15 cellular contexts compared by ENCODE assay signal in the genomic region with DNA sequence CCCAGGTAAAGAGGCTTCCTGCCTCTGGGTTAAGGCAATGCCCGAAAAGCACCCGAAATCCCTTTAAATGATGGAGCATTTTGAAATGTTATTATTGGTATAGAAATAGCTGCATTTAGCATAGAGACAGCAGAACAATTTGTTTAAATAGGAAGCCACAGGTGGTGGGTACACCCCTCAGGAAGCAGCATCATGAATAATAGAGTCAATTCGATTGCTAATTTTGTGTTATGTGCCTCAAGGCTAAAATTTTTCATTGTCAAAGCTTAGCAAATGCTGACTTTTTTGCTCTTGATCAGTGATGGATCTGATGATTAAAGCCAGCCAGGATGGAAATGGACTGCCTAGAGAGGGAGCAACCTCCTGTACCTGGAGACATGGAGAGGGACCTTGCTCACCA. TPM values are rescaled to one million over a fixed set of nuclear protein-coding genes. Genes with fewer than 3 reads are reported as not detected.
DNase-seq lines count a peak whose midpoint lies in the region; ATAC-seq and TF ChIP-seq lines count a peak whose summit lies in the region.
"Had no signal": no experiment of that assay in that cellular context is flagged by ENCODE, and none has a peak within 500 bp of the region (broad histone marks: within the 10 kb centered on the region; RNA-seq: fewer than 3 reads in every experiment).

No MANE protein-coding gene starts in this region.

- no peak overlapping the region for H3K27ac Mint-ChIP-seq in GM23338
- no peak overlapping the region for H3K27ac Mint-ChIP-seq in WTC11

- peaks cover 29% of the 10 kb centered on the region for H3K27me3 Mint-ChIP-seq in GM23338 (ENCODE audit: insufficient read depth, low read depth, poor library complexity)
- no peaks in the 10 kb centered on the region; the same call in 1 of the 2 replicates for H3K27me3 Mint-ChIP-seq in WTC11 (ENCODE audit: low read depth)

- CTCF ChIA-PET in WTC11 (lab: Charles Lee), result interaction anchor here (0.9 to 2.5 kb wide), 9 partner anchors 10 to 71 kb away, joined by 3 to 18 read pairs (median 4); no protein-coding TSS in a partner anchor

- H3K4me1 Mint-ChIP-seq in GM23338 (peaks cover 50% of the 10 kb centered on the region), WTC11 (peaks cover 60% of the 10 kb centered on the region)

- ATAC-seq in GM23338, result no peak
- ATAC-seq in WTC11, result no peak
- no peak for ATAC-seq in HG03521 (IDR thresholded peaks at IDR 0.05; ENCODE audit: unreplicated experiment)
- ATAC-seq in foreskin keratinocyte, result no peak
- ATAC-seq: K562 had no signal

- no peak overlapping the region for H2AFZ ChIP-seq in GM23338
- H2AFZ ChIP-seq in parathyroid adenoma, result peak overlapping the region; percentile 36

- H3K4me3 ChIP-seq in GM23338 (peak overlapping the region; percentile 29; the same call in 1 of the 2 replicates), parathyroid adenoma (ENCODE audit: low read depth, low read length) (no peak overlapping the region)
- H3K4me3 ChIP-seq: K562, SJSA1 had no signal

- peaks cover 6% of the 10 kb centered on the region for H3K79me2 ChIP-seq in GM23338 (replicated peaks; ENCODE audit: insufficient read depth)
- peaks cover 1% of the 10 kb centered on the region for H3K79me2 ChIP-seq in parathyroid adenoma

- H3K36me3 Mint-ChIP-seq in GM23338 (ENCODE audit: low read depth) (no peaks in the 10 kb centered on the region), WTC11 (no peaks in the 10 kb centered on the region)

- H4K20me1 ChIP-seq in GM23338 (replicated peaks; ENCODE audit: insufficient read depth), result no peaks in the 10 kb centered on the region

- H3K9ac ChIP-seq in parathyroid adenoma, result no peak overlapping the region

- H3K9me3 Mint-ChIP-seq in GM23338 (no peaks in the 10 kb centered on the region), WTC11 (no peaks in the 10 kb centered on the region)

- H3K4me2 ChIP-seq in GM23338 (peak overlapping the region; percentile 58), parathyroid adenoma (ENCODE audit: low read length) (no peak overlapping the region)

- DNase-seq in GM23338 (ENCODE audit: low spot score) (no peak), NCI-H69 (lab: John Stamatoyannopoulos, UW) (peak; percentile 89), WTC11 (ENCODE audit: low spot score) (no peak), A172 (ENCODE audit: low spot score) (no peak), glomerular visceral epithelial cell (ENCODE audit: extremely low spot score) (no peak), foreskin keratinocyte (no peak)
- DNase-seq: Caco-2, HCEC 1CT, NCI-H1694 treated with DMSO at 0.1 percent for 48 hours, NCI-H446 treated with DMSO at 0.1 percent for 48 hours, RPMI8226 had no signal

- H3K4me3 Mint-ChIP-seq in GM23338 (no peak overlapping the region), WTC11 (peak overlapping the region; percentile 23; the same call in 1 of the 2 replicates)

- H3K36me3 ChIP-seq in GM23338 (ENCODE audit: insufficient read depth), result no peaks in the 10 kb centered on the region
- H3K36me3 ChIP-seq in parathyroid adenoma (ENCODE audit: control insufficient read depth, insufficient read depth, low read length), result no peaks in the 10 kb centered on the region
- H3K36me3 ChIP-seq: SJSA1 had no signal

- H3K27me3 ChIP-seq in GM23338 (ENCODE audit: insufficient read depth) (no peaks in the 10 kb centered on the region), parathyroid adenoma (ENCODE audit: control insufficient read depth, insufficient read depth, low read length) (no peaks in the 10 kb centered on the region), foreskin keratinocyte (no peaks in the 10 kb centered on the region)
- H3K27me3 ChIP-seq: SJSA1 had no signal

- no peaks in the 10 kb centered on the region for H3K9me2 ChIP-seq in GM23338 (ENCODE audit: insufficient read depth)

- POLR2A ChIA-PET in WTC11 (lab: Charles Lee), result interaction anchor here (0.6 to 1.2 kb wide), 3 partner anchors 9 to 98 kb away, joined by 3 to 6 read pairs (median 4); no protein-coding TSS in a partner anchor

- H3K4me1 ChIP-seq in GM23338 (ENCODE audit: insufficient read depth) (peaks cover 53% of the 10 kb centered on the region), parathyroid adenoma (peaks cover 30% of the 10 kb centered on the region), foreskin keratinocyte (peaks cover 37% of the 10 kb centered on the region)

- H3F3A ChIP-seq in GM23338 (replicated peaks; ENCODE audit: low read depth), result no peaks in the 10 kb centered on the region

- TF ChIP-seq CTCF in GM23338 (conservative IDR thresholded peaks at IDR 0.05; ENCODE audit: low read depth in 2 of 2) (no peak), WTC11 (IDR thresholded peaks at IDR 0.05) (no peak), parathyroid adenoma (IDR thresholded peaks at IDR 0.05) (no peak), foreskin keratinocyte (conservative IDR thresholded peaks at IDR 0.05) (no peak)

- H3K9me3 ChIP-seq in parathyroid adenoma (ENCODE audit: control insufficient read depth, low read length), result no peaks in the 10 kb centered on the region
- H3K9me3 ChIP-seq: Caco-2, SJSA1 had no signal

- H3K27ac ChIP-seq in GM23338 (ENCODE audit: low read depth) (no peak overlapping the region), parathyroid adenoma (no peak overlapping the region), foreskin keratinocyte (no peak overlapping the region)
- H3K27ac ChIP-seq: SJSA1 had no signal

TF ChIP-seq in WTC11, 78 proteins besides CTCF, POLR2A, EP300 and RAD21 (continues in another document):
- TF ChIP-seq, protein P1, sequence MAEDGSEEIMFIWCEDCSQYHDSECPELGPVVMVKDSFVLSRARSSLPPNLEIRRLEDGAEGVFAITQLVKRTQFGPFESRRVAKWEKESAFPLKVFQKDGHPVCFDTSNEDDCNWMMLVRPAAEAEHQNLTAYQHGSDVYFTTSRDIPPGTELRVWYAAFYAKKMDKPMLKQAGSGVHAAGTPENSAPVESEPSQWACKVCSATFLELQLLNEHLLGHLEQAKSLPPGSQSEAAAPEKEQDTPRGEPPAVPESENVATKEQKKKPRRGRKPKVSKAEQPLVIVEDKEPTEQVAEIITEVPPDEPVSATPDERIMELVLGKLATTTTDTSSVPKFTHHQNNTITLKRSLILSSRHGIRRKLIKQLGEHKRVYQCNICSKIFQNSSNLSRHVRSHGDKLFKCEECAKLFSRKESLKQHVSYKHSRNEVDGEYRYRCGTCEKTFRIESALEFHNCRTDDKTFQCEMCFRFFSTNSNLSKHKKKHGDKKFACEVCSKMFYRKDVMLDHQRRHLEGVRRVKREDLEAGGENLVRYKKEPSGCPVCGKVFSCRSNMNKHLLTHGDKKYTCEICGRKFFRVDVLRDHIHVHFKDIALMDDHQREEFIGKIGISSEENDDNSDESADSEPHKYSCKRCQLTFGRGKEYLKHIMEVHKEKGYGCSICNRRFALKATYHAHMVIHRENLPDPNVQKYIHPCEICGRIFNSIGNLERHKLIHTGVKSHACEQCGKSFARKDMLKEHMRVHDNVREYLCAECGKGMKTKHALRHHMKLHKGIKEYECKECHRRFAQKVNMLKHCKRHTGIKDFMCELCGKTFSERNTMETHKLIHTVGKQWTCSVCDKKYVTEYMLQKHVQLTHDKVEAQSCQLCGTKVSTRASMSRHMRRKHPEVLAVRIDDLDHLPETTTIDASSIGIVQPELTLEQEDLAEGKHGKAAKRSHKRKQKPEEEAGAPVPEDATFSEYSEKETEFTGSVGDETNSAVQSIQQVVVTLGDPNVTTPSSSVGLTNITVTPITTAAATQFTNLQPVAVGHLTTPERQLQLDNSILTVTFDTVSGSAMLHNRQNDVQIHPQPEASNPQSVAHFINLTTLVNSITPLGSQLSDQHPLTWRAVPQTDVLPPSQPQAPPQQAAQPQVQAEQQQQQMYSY (CRISPR knock-in tag; IDR thresholded peaks at IDR 0.05), result no peak
- TF ChIP-seq KAT7 (CRISPR knock-in tag; IDR thresholded peaks at IDR 0.05; ENCODE audit: borderline replicate concordance), result no peak
- TF ChIP-seq, protein P2, sequence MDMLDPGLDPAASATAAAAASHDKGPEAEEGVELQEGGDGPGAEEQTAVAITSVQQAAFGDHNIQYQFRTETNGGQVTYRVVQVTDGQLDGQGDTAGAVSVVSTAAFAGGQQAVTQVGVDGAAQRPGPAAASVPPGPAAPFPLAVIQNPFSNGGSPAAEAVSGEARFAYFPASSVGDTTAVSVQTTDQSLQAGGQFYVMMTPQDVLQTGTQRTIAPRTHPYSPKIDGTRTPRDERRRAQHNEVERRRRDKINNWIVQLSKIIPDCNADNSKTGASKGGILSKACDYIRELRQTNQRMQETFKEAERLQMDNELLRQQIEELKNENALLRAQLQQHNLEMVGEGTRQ (CRISPR knock-in tag; IDR thresholded peaks at IDR 0.05), result no peak
- no peak for TF ChIP-seq RELA (CRISPR knock-in tag; IDR thresholded peaks at IDR 0.05; ENCODE audit: borderline replicate concordance)
- no peak for TF ChIP-seq ZNF317 (CRISPR knock-in tag; IDR thresholded peaks at IDR 0.05; ENCODE audit: borderline replicate concordance, low read depth)
- TF ChIP-seq, protein P3, sequence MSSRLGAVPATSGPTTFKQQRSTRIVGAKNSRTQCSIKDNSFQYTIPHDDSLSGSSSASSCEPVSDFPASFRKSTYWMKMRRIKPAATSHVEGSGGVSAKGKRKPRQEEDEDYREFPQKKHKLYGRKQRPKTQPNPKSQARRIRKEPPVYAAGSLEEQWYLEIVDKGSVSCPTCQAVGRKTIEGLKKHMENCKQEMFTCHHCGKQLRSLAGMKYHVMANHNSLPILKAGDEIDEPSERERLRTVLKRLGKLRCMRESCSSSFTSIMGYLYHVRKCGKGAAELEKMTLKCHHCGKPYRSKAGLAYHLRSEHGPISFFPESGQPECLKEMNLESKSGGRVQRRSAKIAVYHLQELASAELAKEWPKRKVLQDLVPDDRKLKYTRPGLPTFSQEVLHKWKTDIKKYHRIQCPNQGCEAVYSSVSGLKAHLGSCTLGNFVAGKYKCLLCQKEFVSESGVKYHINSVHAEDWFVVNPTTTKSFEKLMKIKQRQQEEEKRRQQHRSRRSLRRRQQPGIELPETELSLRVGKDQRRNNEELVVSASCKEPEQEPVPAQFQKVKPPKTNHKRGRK (CRISPR knock-in tag; IDR thresholded peaks at IDR 0.05; ENCODE audit: borderline replicate concordance), result no peak
- no peak for TF ChIP-seq JAZF1 (CRISPR knock-in tag; IDR thresholded peaks at IDR 0.05)

RNA-seq across cellular contexts. Expression of a gene that starts 4.4 kb away (rescaled TPM):
- total RNA-seq in GM23338 (2014; rRNA removed; shearing (Covaris generic)), result 250 and 264 TPM in 2 replicates
- 322 and 338 TPM in 2 replicates for polyA plus RNA-seq in GM23338 (2016; fragmentation: Nextera tagmentation; extraction: Ambion mirVana)
- total RNA-seq in WTC11 (2021), result 424 to 477 TPM (median 429 TPM) in 3 replicates
- 287 and 407 TPM in 2 replicates for total RNA-seq in A172 (2014; rRNA removed; shearing (Covaris generic))
- total RNA-seq in foreskin keratinocyte, result 445 and 504 TPM in 2 replicates
- polyA plus RNA-seq in foreskin keratinocyte, result 626 and 720 TPM in 2 replicates

RNA-seq across cellular contexts. Expression of a gene that starts 39.7 kb away (rescaled TPM):
- total RNA-seq in GM23338 (2014; rRNA removed; shearing (Covaris generic)), result 537 and 552 TPM in 2 replicates
- 1,013 and 1,049 TPM in 2 replicates for polyA plus RNA-seq in GM23338 (2016; fragmentation: Nextera tagmentation; extraction: Ambion mirVana)
- 461 to 525 TPM (median 465 TPM) in 3 replicates for total RNA-seq in WTC11 (2021)
- total RNA-seq in A172 (2014; rRNA removed; shearing (Covaris generic)), result 1,324 and 2,186 TPM in 2 replicates
- 500 and 580 TPM in 2 replicates for total RNA-seq in foreskin keratinocyte
- polyA plus RNA-seq in foreskin keratinocyte, result 561 and 630 TPM in 2 replicates
